1 cellular context compared by ENCODE assay signal in the genomic region with DNA sequence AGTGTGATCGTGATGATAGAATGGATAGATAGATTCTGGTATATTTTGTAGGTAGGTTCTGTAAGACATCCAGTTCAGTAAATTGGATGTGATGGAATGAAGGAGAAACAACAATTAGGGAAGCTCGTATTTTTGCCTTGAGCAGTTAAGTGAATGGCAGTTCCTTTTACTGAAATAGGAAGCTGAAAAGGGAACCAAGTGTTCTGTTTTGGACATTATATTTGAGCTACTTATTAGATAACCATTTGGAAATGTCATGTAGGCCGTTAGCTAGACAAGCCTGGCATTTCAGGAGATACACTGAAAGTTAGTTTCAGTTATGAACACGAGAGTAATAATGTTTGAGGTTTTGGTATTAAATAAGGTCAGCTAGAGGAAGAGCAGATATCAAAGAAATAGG.
TF ChIP-seq lines count a peak whose summit lies in the region.

No MANE protein-coding gene starts in this region.

TF ChIP-seq in HepG2, 621 proteins besides CTCF, POLR2A, EP300 and RAD21:
- TF ChIP-seq HOXA7 (CRISPR knock-in tag; IDR thresholded peaks at IDR 0.05), result no peak
- TF ChIP-seq, protein P1, sequence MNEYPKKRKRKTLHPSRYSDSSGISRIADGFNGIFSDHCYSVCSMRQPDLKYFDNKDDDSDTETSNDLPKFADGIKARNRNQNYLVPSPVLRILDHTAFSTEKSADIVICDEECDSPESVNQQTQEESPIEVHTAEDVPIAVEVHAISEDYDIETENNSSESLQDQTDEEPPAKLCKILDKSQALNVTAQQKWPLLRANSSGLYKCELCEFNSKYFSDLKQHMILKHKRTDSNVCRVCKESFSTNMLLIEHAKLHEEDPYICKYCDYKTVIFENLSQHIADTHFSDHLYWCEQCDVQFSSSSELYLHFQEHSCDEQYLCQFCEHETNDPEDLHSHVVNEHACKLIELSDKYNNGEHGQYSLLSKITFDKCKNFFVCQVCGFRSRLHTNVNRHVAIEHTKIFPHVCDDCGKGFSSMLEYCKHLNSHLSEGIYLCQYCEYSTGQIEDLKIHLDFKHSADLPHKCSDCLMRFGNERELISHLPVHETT (CRISPR knock-in tag; conservative IDR thresholded peaks at IDR 0.05), result no peak
- no peak for TF ChIP-seq STAT5B (CRISPR knock-in tag; IDR thresholded peaks at IDR 0.05)
- TF ChIP-seq, protein P2, sequence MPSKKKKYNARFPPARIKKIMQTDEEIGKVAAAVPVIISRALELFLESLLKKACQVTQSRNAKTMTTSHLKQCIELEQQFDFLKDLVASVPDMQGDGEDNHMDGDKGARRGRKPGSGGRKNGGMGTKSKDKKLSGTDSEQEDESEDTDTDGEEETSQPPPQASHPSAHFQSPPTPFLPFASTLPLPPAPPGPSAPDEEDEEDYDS (CRISPR knock-in tag; IDR thresholded peaks at IDR 0.05), result no peak
- no peak for TF ChIP-seq FOSL1 (CRISPR knock-in tag; IDR thresholded peaks at IDR 0.05; ENCODE audit: borderline replicate concordance)
- no peak for TF ChIP-seq MAFG (CRISPR knock-in tag; IDR thresholded peaks at IDR 0.05)
- no peak for TF ChIP-seq DNMT1 (CRISPR knock-in tag; IDR thresholded peaks at IDR 0.05)
- no peak for TF ChIP-seq TBP (CRISPR knock-in tag; IDR thresholded peaks at IDR 0.05)
- no peak for TF ChIP-seq REST (IDR thresholded peaks at IDR 0.05; ENCODE audit: borderline replicate concordance in 1 of 2, low read depth in 1 of 2, low read length in 2 of 2)
- TF ChIP-seq BCLAF1 (IDR thresholded peaks at IDR 0.05), result no peak
- no peak for TF ChIP-seq ZNF678 (CRISPR knock-in tag; IDR thresholded peaks at IDR 0.05)
- TF ChIP-seq NR3C1 (CRISPR knock-in tag; IDR thresholded peaks at IDR 0.05), result no peak
- TF ChIP-seq SRY (CRISPR knock-in tag; IDR thresholded peaks at IDR 0.05), result no peak
- TF ChIP-seq ZNF333 (CRISPR knock-in tag; IDR thresholded peaks at IDR 0.05; ENCODE audit: borderline replicate concordance), result no peak
- no peak for TF ChIP-seq ZBTB20 (CRISPR knock-in tag; IDR thresholded peaks at IDR 0.05; ENCODE audit: borderline replicate concordance, low read depth)
- no peak for TF ChIP-seq ZXDC (CRISPR knock-in tag; IDR thresholded peaks at IDR 0.05)
- no peak for TF ChIP-seq RBFOX2 (IDR thresholded peaks at IDR 0.05; ENCODE audit: low read depth, low read length)
- no peak for TF ChIP-seq MTF2 (CRISPR knock-in tag; IDR thresholded peaks at IDR 0.05; ENCODE audit: borderline replicate concordance)
